Comparison of ENCODE assay signal across 8 cellular contexts in genomic region chr5:152532714-152533113, GRCh38.
DNase-seq lines count a peak whose midpoint lies in the region; ATAC-seq and TF ChIP-seq lines count a peak whose summit lies in the region.

No MANE protein-coding gene starts in this region.

- no peaks in the 10 kb centered on the region for H3K4me1 ChIP-seq in SK-N-SH (ENCODE audit: control insufficient read depth in 1 of 2, insufficient read depth in 2 of 2, low read depth in 1 of 2, low read length in 1 of 2)
- H3K4me1 ChIP-seq in gastroesophageal sphincter: no peaks in the 10 kb centered on the region
- no peaks in the 10 kb centered on the region for H3K4me1 ChIP-seq in smooth muscle cell (ENCODE audit: low read depth)

- no peaks in the 10 kb centered on the region for H3K9me2 ChIP-seq in SK-N-SH

- H3K27ac ChIP-seq in SK-N-SH (ENCODE audit: low read depth in 2 of 2, low read length in 1 of 2) (no peak overlapping the region), gastroesophageal sphincter (no peak overlapping the region), smooth muscle cell (ENCODE audit: low read depth) (no peak overlapping the region)

- H4K20me1 ChIP-seq in SK-N-SH (ENCODE audit: insufficient read depth) (no peaks in the 10 kb centered on the region), smooth muscle cell (ENCODE audit: low read depth) (no peaks in the 10 kb centered on the region)

- POLR2A ChIA-PET in SK-N-SH (lab: Yijun Ruan, JAX): no interaction called here

- H3K4me3 ChIP-seq in SK-N-SH (ENCODE audit: low read depth in 2 of 2, low read length in 1 of 2): no peak overlapping the region; a peak in 1 of 4 replicates
- H3K4me3 ChIP-seq in gastroesophageal sphincter: no peak overlapping the region
- H3K4me3 ChIP-seq in smooth muscle cell: no peak overlapping the region

- no peak for TF ChIP-seq POLR2A in gastroesophageal sphincter (IDR thresholded peaks at IDR 0.05)

- CTCF ChIA-PET in SK-N-SH (lab: Yijun Ruan, JAX): interaction anchor here (1.1 to 4.1 kb wide), 10 partner anchors 11 to 1442 kb away, joined by 3 to 25 read pairs (median 4); no protein-coding TSS in a partner anchor

- no peaks in the 10 kb centered on the region for H3K79me2 ChIP-seq in SK-N-SH (ENCODE audit: insufficient read depth)
- no peaks in the 10 kb centered on the region for H3K79me2 ChIP-seq in smooth muscle cell (ENCODE audit: low read depth)

- H3K9me3 ChIP-seq in SK-N-SH (no peaks in the 10 kb centered on the region), gastroesophageal sphincter (no peaks in the 10 kb centered on the region), smooth muscle cell (replicated peaks; ENCODE audit: low read depth) (no peaks in the 10 kb centered on the region)

- peak; percentile 73 for TF ChIP-seq CTCF in SK-N-SH (IDR thresholded peaks at IDR 0.05)
- TF ChIP-seq CTCF in gastroesophageal sphincter (IDR thresholded peaks at IDR 0.05): peak; percentile 13 to 60 (median 40)
- peak; percentile 68 for TF ChIP-seq CTCF in smooth muscle cell (IDR thresholded peaks at IDR 0.05; ENCODE audit: borderline replicate concordance, insufficient read depth, poor library complexity, severe bottlenecking)

- no peak overlapping the region for H3K4me2 ChIP-seq in SK-N-SH
- no peak overlapping the region for H3K4me2 ChIP-seq in smooth muscle cell

- WGBS in SK-N-SH (ENCODE audit: low lambda C conversion rate): 4% methylated on average over 2 of the region's 2 CpGs
- 30 to 44% methylated on average over 2 of the region's 2 CpGs for WGBS in gastroesophageal sphincter (ENCODE audit: low coverage in 1 of 2), 2 donors
- 35% methylated on average over 2 of the region's 2 CpGs for WGBS in smooth muscle cell (ENCODE audit: low lambda C conversion rate)

- H3K27me3 ChIP-seq in SK-N-SH (ENCODE audit: insufficient read depth): no peaks in the 10 kb centered on the region
- no peaks in the 10 kb centered on the region for H3K27me3 ChIP-seq in gastroesophageal sphincter
- no peaks in the 10 kb centered on the region for H3K27me3 ChIP-seq in smooth muscle cell (ENCODE audit: low read depth)

- H3K9ac ChIP-seq in SK-N-SH (no peak overlapping the region), smooth muscle cell (ENCODE audit: low read depth) (no peak overlapping the region)

- H2AFZ ChIP-seq in SK-N-SH (ENCODE audit: low read depth) (no peak overlapping the region), smooth muscle cell (ENCODE audit: low read depth) (no peak overlapping the region)

- DNase-seq in NCI-H82 (lab: John Stamatoyannopoulos, UW): peak; percentile 81
- DNase-seq in NCI-H82 treated with DMSO at 0.1 percent for 48 hours (lab: John Stamatoyannopoulos, UW; ENCODE audit: unreplicated experiment): no peak
- DNase-seq in M059J (ENCODE audit: low read depth): peak; percentile 47
- peak; percentile 16 for DNase-seq in SK-N-SH
- DNase-seq in smooth muscle cell (lab: John Stamatoyannopoulos, UW; ENCODE audit: unreplicated experiment): no peak
- DNase-seq in posterior cingulate gyrus: no peak

- no peak for ATAC-seq in gastroesophageal sphincter
- ATAC-seq in GM21723 (IDR thresholded peaks at IDR 0.05; ENCODE audit: unreplicated experiment): no peak

- H3F3A ChIP-seq in SK-N-SH (replicated peaks; ENCODE audit: insufficient read depth) (no peaks in the 10 kb centered on the region), smooth muscle cell (ENCODE audit: low read depth) (no peaks in the 10 kb centered on the region)

- peak; percentile 83 for TF ChIP-seq RAD21 in SK-N-SH (IDR thresholded peaks at IDR 0.05; ENCODE audit: low read length)

- TF ChIP-seq EP300 in SK-N-SH (IDR thresholded peaks at IDR 0.05; ENCODE audit: borderline replicate concordance in 1 of 2, low read depth in 1 of 2, low read length in 1 of 2) (no peak), gastroesophageal sphincter (IDR thresholded peaks at IDR 0.05) (no peak)

- no peaks in the 10 kb centered on the region for H3K36me3 ChIP-seq in SK-N-SH (replicated peaks in 1 of 2; ENCODE audit: control insufficient read depth in 1 of 2, insufficient read depth in 2 of 2, low read length in 1 of 2)
- no peaks in the 10 kb centered on the region for H3K36me3 ChIP-seq in gastroesophageal sphincter
- no peaks in the 10 kb centered on the region for H3K36me3 ChIP-seq in smooth muscle cell (ENCODE audit: low read depth)

- intact Hi-C loops in posterior cingulate gyrus (cut with DNase I): loop anchor here (1.0 to 2.0 kb wide), 2 partner anchors 616 to 1433 kb away; no protein-coding TSS in a partner anchor

TF ChIP-seq in SK-N-SH, 30 proteins besides CTCF, POLR2A, EP300 and RAD21:
- no peak for TF ChIP-seq RFX5 (IDR thresholded peaks at IDR 0.05; ENCODE audit: low read length)
- no peak for TF ChIP-seq FOXM1 (IDR thresholded peaks at IDR 0.05; ENCODE audit: low read depth)
- TF ChIP-seq SMC3 (IDR thresholded peaks at IDR 0.05; ENCODE audit: low read depth, low read length): peak; percentile 57
- TF ChIP-seq USF2 (IDR thresholded peaks at IDR 0.05; ENCODE audit: borderline replicate concordance, low read depth, low read length): no peak

Comparison
In these comparisons a context has a peak if more than half of its experiments do, and no peak if none do; other contexts are left out.
1. DNase-seq: peak in NCI-H82 (single experiment), M059J (single experiment) and SK-N-SH (single experiment); none in NCI-H82 treated with DMSO at 0.1 percent for 48 hours (single experiment), smooth muscle cell (single experiment) and posterior cingulate gyrus (0 of 10).
2. Peak in every context shown above with its lines, with median percentiles within 50 percentile points of each other: CTCF ChIP-seq.